ENCODE assay signal across 8 cellular contexts in genomic region chr1:6612641-6613360, GRCh38. TPM values are rescaled to one million over a fixed set of nuclear protein-coding genes. Genes with fewer than 3 reads are reported as not detected.
DNase-seq lines count a peak whose midpoint lies in the region; ATAC-seq, FAIRE-seq and TF ChIP-seq lines count a peak whose summit lies in the region.

No MANE protein-coding gene starts in this region.

- in situ Hi-C loops in Caki2 (cut with HindIII; ENCODE audit: low pct_unique_long_range_greater_than_20kb, low sequenced_read_pairs): no loop called here

- H4K5ac ChIP-seq in H1 (ENCODE audit: insufficient read length, low read depth, low read length): no peak overlapping the region

- H3K23ac ChIP-seq in H1 (ENCODE audit: insufficient read length): no peak overlapping the region

- no peak overlapping the region for H2AK5ac ChIP-seq in H1 (ENCODE audit: low read depth, low read length)

- H3K23me2 ChIP-seq in H1 (ENCODE audit: low read depth, low read length): peaks cover 8% of the 10 kb centered on the region; the same call in 1 of the 2 replicates

- no peak overlapping the region for H4K91ac ChIP-seq in H1 (replicated peaks; ENCODE audit: insufficient read length, low read length)

- H2BK15ac ChIP-seq in H1 (ENCODE audit: low read length): 0 out of 2 replicates have a peak overlapping the region, but pooled peaks have one; percentile 75

- peak overlapping the region; percentile 40; the same call in 1 of the 2 replicates for H2BK5ac ChIP-seq in H1 (ENCODE audit: low read depth, low read length)

- H3K9me3 ChIP-seq in H1 (ENCODE audit: insufficient read depth in 2 of 2, low read depth in 1 of 2, low read length in 1 of 2): no peaks in the 10 kb centered on the region

- H2BK12ac ChIP-seq in H1 (ENCODE audit: low read depth, low read length): no peak overlapping the region

- no peak for TF ChIP-seq EP300 in H1 (IDR thresholded peaks at IDR 0.05; ENCODE audit: borderline replicate concordance in 1 of 2, low read depth in 2 of 2, low read length in 2 of 2)

- ATAC-seq in GM18873 (IDR thresholded peaks at IDR 0.05; ENCODE audit: low FRiP score, unreplicated experiment): peak; percentile 29
- peak; percentile 21 for ATAC-seq in HG03378 (IDR thresholded peaks at IDR 0.05; ENCODE audit: unreplicated experiment)

- no peak overlapping the region; the same call in 1 of the 2 replicates for H3K18ac ChIP-seq in H1 (ENCODE audit: extremely low read depth, low read length)

- no peaks in the 10 kb centered on the region for H3K27me3 ChIP-seq in H1 (replicated peaks in 1 of 4; ENCODE audit: control insufficient read depth in 3 of 4, extremely low read depth in 1 of 4, insufficient read depth in 3 of 4, low read length in 3 of 4)

- POLR2A ChIA-PET in RWPE1 (lab: Yijun Ruan, JAX; ENCODE audit: low non-redundant PET): interaction anchor here (1.0 kb wide), 1 partner anchor 11 kb away, joined by 3 read pairs; the partner anchor contains the start of gene KLHL21
- POLR2A ChIA-PET in H1 (lab: Charles Lee; ENCODE audit: partially characterized antibody): interaction anchor here (0.6 to 5.7 kb wide), 6 partner anchors 9 to 296 kb away, joined by 3 to 66 read pairs (median 4); partner anchors contain the start of gene KLHL21

- H3K36me3 ChIP-seq in H1 (ENCODE audit: control insufficient read depth in 2 of 4, insufficient read depth in 4 of 4, low read length in 3 of 4): peaks cover 0 to 10% (median 3%) of the 10 kb centered on the region in 4 experiments; a peak in 6 of 8 replicates

- TF ChIP-seq CTCF in RWPE1 (conservative IDR thresholded peaks at IDR 0.05; ENCODE audit: low read depth) (no peak), H1 (IDR thresholded peaks at IDR 0.05; ENCODE audit: control extremely low read depth in 1 of 3, insufficient read depth in 1 of 3, low read depth in 1 of 3, low read length in 3 of 3) (peak in 1 of 3 experiments; percentile 6; a peak in 1 of 4 replicates)

- CTCF ChIA-PET in RWPE1 (lab: Yijun Ruan, JAX): interaction anchor here (0.6 to 1.2 kb wide), 2 partner anchors 12 to 128 kb away, joined by 3 read pairs; no protein-coding TSS in a partner anchor
- CTCF ChIA-PET in H1 (lab: Charles Lee; ENCODE audit: partially characterized antibody): interaction anchor here (0.6 to 1.4 kb wide), 2 partner anchors 8 to 19 kb away, joined by 4 to 6 read pairs; no protein-coding TSS in a partner anchor

- no peak overlapping the region for H2BK20ac ChIP-seq in H1 (ENCODE audit: low read length)

- no peak overlapping the region for H2BK120ac ChIP-seq in H1 (replicated peaks; ENCODE audit: low read depth, low read length)

- H3K4me3 ChIP-seq in H1 (ENCODE audit: extremely low read depth in 1 of 4, insufficient read depth in 2 of 4, low read depth in 3 of 4, low read length in 4 of 4): peak overlapping the region; percentile 76 to 100 (median 86)

- TF ChIP-seq RAD21 in H1 (IDR thresholded peaks at IDR 0.05 in 1 of 2, conservative IDR thresholded peaks at IDR 0.05 in 1 of 2; ENCODE audit: low read depth in 2 of 2, low read length in 2 of 2): no peak

- H3K56ac ChIP-seq in H1 (replicated peaks; ENCODE audit: insufficient read length, low read depth, low read length): no peak overlapping the region

- H4K8ac ChIP-seq in H1 (ENCODE audit: extremely low read depth, insufficient read depth, low read length): peak overlapping the region; percentile 81; the same call in 1 of the 2 replicates

- H3K4me1 ChIP-seq in H1 (replicated peaks in 1 of 4; ENCODE audit: control insufficient read depth in 3 of 4, insufficient read depth in 4 of 4, low read length in 3 of 4): peaks cover 0 to 2% (median 0%) of the 10 kb centered on the region in 4 experiments; a peak in 1 of 7 replicates

- no peak overlapping the region for H3K4ac ChIP-seq in H1 (replicated peaks; ENCODE audit: insufficient read length, low read depth, low read length)

- peaks cover 5% of the 10 kb centered on the region for H3K79me1 ChIP-seq in H1 (ENCODE audit: low read depth, low read length)

- peak; percentile 55 for DNase-seq in Caki2 (ENCODE audit: low read depth)
- peak; percentile 69 for DNase-seq in RWPE1 (ENCODE audit: low spot score)
- no peak for DNase-seq in H1 (ENCODE audit: low read depth in 1 of 2, low spot score in 2 of 2)
- DNase-seq in middle frontal gyrus (ENCODE audit: extremely low spot score, low spot score): peak; percentile 53
- DNase-seq in urothelium cell line (ENCODE audit: low spot score): peak; percentile 64
- DNase-seq in stimulated activated CD8-positive, alpha-beta memory T cell treated with anti-CD3 and anti-CD28 coated beads, Interleukin-4, amount 100 ng/mL, for 48 hours: no peak

- peak overlapping the region; percentile 79 to 100 for H3K4me2 ChIP-seq in H1 (ENCODE audit: insufficient read depth in 1 of 2, low read depth in 2 of 2, low read length in 2 of 2)

- FAIRE-seq in H1 (lab: Jason Lieb, UNC) (no peak), urothelium cell line (lab: Jason Lieb, UNC) (no peak)

- peaks cover 12 to 28% of the 10 kb centered on the region in 2 experiments for H3K79me2 ChIP-seq in H1 (ENCODE audit: control insufficient read depth in 1 of 2, insufficient read depth in 2 of 2, low read length in 2 of 2)

- H4K20me1 ChIP-seq in H1 (replicated peaks in 1 of 2; ENCODE audit: control insufficient read depth in 1 of 2, insufficient read depth in 2 of 2, low read length in 2 of 2): peaks cover 7 to 13% of the 10 kb centered on the region in 2 experiments

- peak overlapping the region; percentile 51 to 68 (median 55); a peak in 6 of 7 replicates for H3K9ac ChIP-seq in H1 (replicated peaks in 1 of 4; ENCODE audit: extremely low read depth in 1 of 4, low read depth in 3 of 4, low read length in 3 of 4)

- H3K27ac ChIP-seq in RWPE1 (peak overlapping the region; percentile 93), H1 (ENCODE audit: low read depth, low read length) (0 out of 2 replicates have a peak overlapping the region, but pooled peaks have one; percentile 13)

- TF ChIP-seq POLR2A in H1 (IDR thresholded peaks at IDR 0.05; ENCODE audit: control extremely low read depth in 1 of 2, low read depth in 2 of 2, low read length in 2 of 2): no peak; a peak in 2 of 3 replicates

- H3K14ac ChIP-seq in H1 (ENCODE audit: insufficient read length): no peak overlapping the region

- peak overlapping the region; percentile 82; the same call in 1 of the 2 replicates for H2AFZ ChIP-seq in H1 (ENCODE audit: low read length)

- 4% methylated on average over 42 of the region's 67 CpGs; no CpG with 5 or more reads in 1 of the 2 experiments for WGBS in H1 (ENCODE audit: extremely low coverage in 1 of 2, insufficient coverage in 1 of 2, insufficient read length in 1 of 2, insufficient replicate concordance in 2 of 2, low coverage in 1 of 2, low lambda C conversion rate in 2 of 2, missing lambda C conversion rate in 1 of 2), 2 experiments

RNA-seq across cellular contexts. Expression of gene PHF13, which starts 0.7 kb away (rescaled TPM):
- 11.0 and 12.6 TPM in 2 replicates for total RNA-seq in Caki2 (2014; rRNA removed; shearing (Covaris generic); ENCODE audit: low replicate concordance)
- 38.7 and 39.6 TPM in 2 replicates for total RNA-seq in H1 (2021; fragmentation: NEBNext Ultra II Directional; extraction: Animal tissue kit (Norgen Biotek cat#: 25700))
- 11.7 and 16.5 TPM in 2 replicates for polyA plus RNA-seq in H1 (2011; rRNA removed)
- 10.7 TPM for polyA plus RNA-seq in H1 (2011; cell fraction: cytosol; rRNA removed)
- 14.8 TPM for polyA plus RNA-seq in H1 (2011; cell fraction: nucleus; rRNA removed)
- polyA plus RNA-seq in H1 (2012, experiment 1 of 2): 28.4 to 32.4 TPM (median 30.4 TPM) in 4 replicates
- 29.9 TPM for polyA plus RNA-seq in H1 (2012, experiment 2 of 2)
- polyA plus RNA-seq in H1 (2013, experiment 1 of 2): 19.5 TPM
- 23.7 TPM for polyA plus RNA-seq in H1 (2013, experiment 2 of 2)
- 11.3 and 16.2 TPM in 2 replicates for polyA minus RNA-seq in H1 (2011; rRNA and poly(A)+ RNA removed)
- 10.7 TPM for polyA minus RNA-seq in H1 (2011; cell fraction: cytosol; rRNA and poly(A)+ RNA removed)
- 7.1 TPM for polyA minus RNA-seq in H1 (2011; cell fraction: nucleus; rRNA and poly(A)+ RNA removed)

RNA-seq across cellular contexts. Expression of gene KLHL21, which starts 10.1 kb away (rescaled TPM):
- total RNA-seq in Caki2 (2014; rRNA removed; shearing (Covaris generic); ENCODE audit: low replicate concordance): 36.3 and 38.2 TPM in 2 replicates
- 22.1 and 22.3 TPM in 2 replicates for total RNA-seq in H1 (2021; fragmentation: NEBNext Ultra II Directional; extraction: Animal tissue kit (Norgen Biotek cat#: 25700))
- polyA plus RNA-seq in H1 (2011; rRNA removed): 11.9 and 25.4 TPM in 2 replicates
- polyA plus RNA-seq in H1 (2011; cell fraction: cytosol; rRNA removed): 13.0 TPM
- polyA plus RNA-seq in H1 (2011; cell fraction: nucleus; rRNA removed): 25.4 TPM
- polyA plus RNA-seq in H1 (2012, experiment 1 of 2): 13.8 to 19.3 TPM (median 17.5 TPM) in 4 replicates
- polyA plus RNA-seq in H1 (2012, experiment 2 of 2): 17.9 TPM
- polyA plus RNA-seq in H1 (2013, experiment 1 of 2): 10.0 TPM
- polyA plus RNA-seq in H1 (2013, experiment 2 of 2): 8.5 TPM
- 20.1 and 27.9 TPM in 2 replicates for polyA minus RNA-seq in H1 (2011; rRNA and poly(A)+ RNA removed)
- polyA minus RNA-seq in H1 (2011; cell fraction: cytosol; rRNA and poly(A)+ RNA removed): 30.3 TPM
- polyA minus RNA-seq in H1 (2011; cell fraction: nucleus; rRNA and poly(A)+ RNA removed): 34.4 TPM

RNA-seq across cellular contexts. Expression of gene THAP3, which starts 11.9 kb away (rescaled TPM):
- 32.9 and 44.6 TPM in 2 replicates for total RNA-seq in Caki2 (2014; rRNA removed; shearing (Covaris generic); ENCODE audit: low replicate concordance)
- total RNA-seq in H1 (2021; fragmentation: NEBNext Ultra II Directional; extraction: Animal tissue kit (Norgen Biotek cat#: 25700)): 12.4 and 15.3 TPM in 2 replicates
- 8.2 and 12.9 TPM in 2 replicates for polyA plus RNA-seq in H1 (2011; rRNA removed)
- polyA plus RNA-seq in H1 (2011; cell fraction: cytosol; rRNA removed): 12.1 TPM
- polyA plus RNA-seq in H1 (2011; cell fraction: nucleus; rRNA removed): 21.3 TPM
- polyA plus RNA-seq in H1 (2012, experiment 1 of 2): 13.2 to 16.9 TPM (median 14.4 TPM) in 4 replicates
- 15.7 TPM for polyA plus RNA-seq in H1 (2012, experiment 2 of 2)
- 10.7 TPM for polyA plus RNA-seq in H1 (2013, experiment 1 of 2)
- polyA plus RNA-seq in H1 (2013, experiment 2 of 2): 7.9 TPM
- 7.0 and 8.4 TPM in 2 replicates for polyA minus RNA-seq in H1 (2011; rRNA and poly(A)+ RNA removed)
- polyA minus RNA-seq in H1 (2011; cell fraction: cytosol; rRNA and poly(A)+ RNA removed): 9.2 TPM
- polyA minus RNA-seq in H1 (2011; cell fraction: nucleus; rRNA and poly(A)+ RNA removed): 13.6 TPM

RNA-seq across cellular contexts. Expression of gene ZBTB48, which starts 33.0 kb away (rescaled TPM):
- 12.0 and 36.7 TPM in 2 replicates for total RNA-seq in Caki2 (2014; rRNA removed; shearing (Covaris generic); ENCODE audit: low replicate concordance)
- total RNA-seq in H1 (2021; fragmentation: NEBNext Ultra II Directional; extraction: Animal tissue kit (Norgen Biotek cat#: 25700)): 21.4 and 28.2 TPM in 2 replicates
- 28.8 and 35.7 TPM in 2 replicates for polyA plus RNA-seq in H1 (2011; rRNA removed)
- polyA plus RNA-seq in H1 (2011; cell fraction: cytosol; rRNA removed): 27.3 TPM
- 58.6 TPM for polyA plus RNA-seq in H1 (2011; cell fraction: nucleus; rRNA removed)
- polyA plus RNA-seq in H1 (2012, experiment 1 of 2): 21.0 to 37.0 TPM (median 31.1 TPM) in 4 replicates
- polyA plus RNA-seq in H1 (2012, experiment 2 of 2): 17.9 TPM
- polyA plus RNA-seq in H1 (2013, experiment 1 of 2): 21.5 TPM
- polyA plus RNA-seq in H1 (2013, experiment 2 of 2): 18.8 TPM
- polyA minus RNA-seq in H1 (2011; rRNA and poly(A)+ RNA removed): 15.0 and 17.6 TPM in 2 replicates
- polyA minus RNA-seq in H1 (2011; cell fraction: cytosol; rRNA and poly(A)+ RNA removed): 27.2 TPM
- 23.3 TPM for polyA minus RNA-seq in H1 (2011; cell fraction: nucleus; rRNA and poly(A)+ RNA removed)

RNA-seq across cellular contexts. Expression of gene TAS1R1, which starts 57.7 kb away (rescaled TPM):
- not detected in 2 replicates for total RNA-seq in Caki2 (2014; rRNA removed; shearing (Covaris generic); ENCODE audit: low replicate concordance)
- total RNA-seq in H1 (2021; fragmentation: NEBNext Ultra II Directional; extraction: Animal tissue kit (Norgen Biotek cat#: 25700)): 0.13 TPM in 1 of 2 replicates, not detected in the other
- 0.17 and 0.26 TPM in 2 replicates for polyA plus RNA-seq in H1 (2011; rRNA removed)
- 0.06 TPM for polyA plus RNA-seq in H1 (2011; cell fraction: cytosol; rRNA removed)
- polyA plus RNA-seq in H1 (2011; cell fraction: nucleus; rRNA removed): 0.14 TPM
- 0.08 to 0.11 TPM in 2 of 4 replicates, not detected in the others for polyA plus RNA-seq in H1 (2012, experiment 1 of 2)
- not detected for polyA plus RNA-seq in H1 (2012, experiment 2 of 2)
- polyA plus RNA-seq in H1 (2013, experiment 1 of 2): 0.04 TPM
- polyA plus RNA-seq in H1 (2013, experiment 2 of 2): 0.04 TPM
- 0.29 TPM in 1 of 2 replicates, not detected in the other for polyA minus RNA-seq in H1 (2011; rRNA and poly(A)+ RNA removed)
- not detected for polyA minus RNA-seq in H1 (2011; cell fraction: cytosol; rRNA and poly(A)+ RNA removed)
- not detected for polyA minus RNA-seq in H1 (2011; cell fraction: nucleus; rRNA and poly(A)+ RNA removed)

Comparison
In these comparisons a context has a peak if more than half of its experiments do, and no peak if none do; other contexts are left out.
1. DNase-seq: peak in Caki2 (single experiment), RWPE1 (single experiment), middle frontal gyrus (single experiment) and urothelium cell line (single experiment); none in H1 (0 of 2) and stimulated activated CD8-positive, alpha-beta memory T cell treated with anti-CD3 and anti-CD28 coated beads, Interleukin-4, amount 100 ng/mL, for 48 hours (single experiment).